9 cellular contexts compared by ENCODE assay signal in genomic region chr9:89477811-89478583, GRCh38. TPM values are rescaled to one million over a fixed set of nuclear protein-coding genes. Genes with fewer than 3 reads are reported as not detected.
DNase-seq lines count a peak whose midpoint lies in the region; ATAC-seq, FAIRE-seq and TF ChIP-seq lines count a peak whose summit lies in the region.
"Had no signal": no experiment of that assay in that cellular context is flagged by ENCODE, and none has a peak within 500 bp of the region (broad histone marks: within the 10 kb centered on the region; RNA-seq: fewer than 3 reads in every experiment).

No MANE protein-coding gene starts in this region.

- no peaks in the 10 kb centered on the region for H3K27me3 Mint-ChIP-seq in T-helper 2 cell treated with Interferon-gamma antibody and Interleukin-4, amounts not matched to agents 5 μg/mL and 100 μg/mL, for 36 hours (ENCODE audit: low read depth)
- H3K27me3 Mint-ChIP-seq in neural progenitor cell (ENCODE audit: insufficient read depth, low read depth), result peaks cover 2% of the 10 kb centered on the region

- H3K9me3 Mint-ChIP-seq in T-helper 2 cell treated with Interferon-gamma antibody and Interleukin-4, amounts not matched to agents 5 μg/mL and 100 μg/mL, for 36 hours, result peaks cover 13% of the 10 kb centered on the region
- H3K9me3 Mint-ChIP-seq in neural progenitor cell, result peaks cover 2% of the 10 kb centered on the region

- H3K9me3 ChIP-seq in neural cell (ENCODE audit: low read length) (no peaks in the 10 kb centered on the region), neural progenitor cell (ENCODE audit: low read depth) (no peaks in the 10 kb centered on the region)
- H3K9me3 ChIP-seq: suprapubic skin had no signal

- H3F3A ChIP-seq in neural cell (ENCODE audit: insufficient read depth, low read length, poor library complexity, severe bottlenecking) (no peaks in the 10 kb centered on the region), neural progenitor cell (ENCODE audit: low read depth) (no peaks in the 10 kb centered on the region)

- H3K27me3 ChIP-seq in neural cell (ENCODE audit: insufficient read depth, low read depth, low read length) (no peaks in the 10 kb centered on the region), neural progenitor cell (no peaks in the 10 kb centered on the region)
- H3K27me3 ChIP-seq: suprapubic skin had no signal

- H3K4me2 ChIP-seq in neural cell (ENCODE audit: low read length) (no peak overlapping the region), neural progenitor cell (no peak overlapping the region)

- H3K9ac ChIP-seq in neural cell (ENCODE audit: low read length), result no peak overlapping the region
- H3K9ac ChIP-seq in neural progenitor cell, result no peak overlapping the region

- H3K36me3 Mint-ChIP-seq in T-helper 2 cell treated with Interferon-gamma antibody and Interleukin-4, amounts not matched to agents 5 μg/mL and 100 μg/mL, for 36 hours (ENCODE audit: low read depth), result peaks cover 88% of the 10 kb centered on the region
- peaks cover 9% of the 10 kb centered on the region for H3K36me3 Mint-ChIP-seq in neural progenitor cell

- peak overlapping the region; percentile 87 for H3K4me3 Mint-ChIP-seq in T-helper 2 cell treated with Interferon-gamma antibody and Interleukin-4, amounts not matched to agents 5 μg/mL and 100 μg/mL, for 36 hours
- no peak overlapping the region for H3K4me3 Mint-ChIP-seq in neural progenitor cell

- H4K20me1 ChIP-seq in neural cell (ENCODE audit: insufficient read depth), result no peaks in the 10 kb centered on the region
- H4K20me1 ChIP-seq in neural progenitor cell (ENCODE audit: low read depth), result peaks cover 31% of the 10 kb centered on the region

- H3K9me2 ChIP-seq in neural cell (ENCODE audit: insufficient read depth, low read length), result no peaks in the 10 kb centered on the region

- peak overlapping the region; percentile 94 for H3K27ac Mint-ChIP-seq in T-helper 2 cell treated with Interferon-gamma antibody and Interleukin-4, amounts not matched to agents 5 μg/mL and 100 μg/mL, for 36 hours
- H3K27ac Mint-ChIP-seq in neural progenitor cell, result no peak overlapping the region

- H2AFZ ChIP-seq in neural cell (ENCODE audit: low read depth, low read length) (no peak overlapping the region), neural progenitor cell (replicated peaks) (no peak overlapping the region)

- peaks cover 8% of the 10 kb centered on the region for H3K4me1 ChIP-seq in neural progenitor cell

- peaks cover 83% of the 10 kb centered on the region for H3K4me1 Mint-ChIP-seq in T-helper 2 cell treated with Interferon-gamma antibody and Interleukin-4, amounts not matched to agents 5 μg/mL and 100 μg/mL, for 36 hours (ENCODE audit: low read depth)
- peaks cover 31% of the 10 kb centered on the region for H3K4me1 Mint-ChIP-seq in neural progenitor cell

- peaks cover 54% of the 10 kb centered on the region for H3K79me2 ChIP-seq in neural cell (replicated peaks; ENCODE audit: insufficient read depth, low read length)
- peaks cover 50% of the 10 kb centered on the region for H3K79me2 ChIP-seq in neural progenitor cell (ENCODE audit: low read depth)

- peak; percentile 92 for DNase-seq in H54 (ENCODE audit: insufficient read length, low spot score)
- DNase-seq in T-helper 2 cell treated with Interferon-gamma antibody and Interleukin-4, amounts not matched to agents 5 μg/mL and 100 μg/mL, for 36 hours (ENCODE audit: low spot score), result peak; percentile 79
- DNase-seq in central memory CD4-positive, alpha-beta T cell, result peak; percentile 67
- DNase-seq in neural progenitor cell (ENCODE audit: low spot score), result no peak
- no peak for DNase-seq in DMS53 treated with DMSO at 0.1 percent for 48 hours (lab: John Stamatoyannopoulos, UW; ENCODE audit: unreplicated experiment)
- DNase-seq in DMS153 (lab: John Stamatoyannopoulos, UW), result no peak

- no peak for FAIRE-seq in H54 (lab: Jason Lieb, UNC)

- H3K4me3 ChIP-seq in neural cell (ENCODE audit: low read length), result no peak overlapping the region
- no peak overlapping the region for H3K4me3 ChIP-seq in neural progenitor cell
- H3K4me3 ChIP-seq: suprapubic skin had no signal

- TF ChIP-seq CTCF in neural cell (IDR thresholded peaks at IDR 0.05; ENCODE audit: poor library complexity, severe bottlenecking), result no peak
- no peak for TF ChIP-seq CTCF in neural progenitor cell (IDR thresholded peaks at IDR 0.05)

- H3K27ac ChIP-seq in neural cell (ENCODE audit: low read length) (peak overlapping the region; percentile 6), neural progenitor cell (no peak overlapping the region)
- H3K27ac ChIP-seq: suprapubic skin had no signal

- TF ChIP-seq EP300 in neural cell (conservative IDR thresholded peaks at IDR 0.05; ENCODE audit: poor library complexity, severe bottlenecking), result no peak

- TF ChIP-seq POLR2A in H54 (IDR thresholded peaks at IDR 0.05; ENCODE audit: low read depth, low read length), result no peak

- no peak for ATAC-seq in HG03175 (IDR thresholded peaks at IDR 0.05; ENCODE audit: unreplicated experiment)

- TF ChIP-seq RAD21 in neural cell (conservative IDR thresholded peaks at IDR 0.05), result no peak

- H3K36me3 ChIP-seq in neural cell (ENCODE audit: insufficient read depth, low read length), result no peaks in the 10 kb centered on the region
- no peaks in the 10 kb centered on the region for H3K36me3 ChIP-seq in neural progenitor cell

TF ChIP-seq in neural cell, 6 proteins besides CTCF, POLR2A, EP300 and RAD21:
- TF ChIP-seq SMC3 (conservative IDR thresholded peaks at IDR 0.05; ENCODE audit: poor library complexity) (no peak), EZH2 (IDR thresholded peaks at IDR 0.05; ENCODE audit: borderline replicate concordance, insufficient read depth, low read length, poor library complexity, severe bottlenecking) (no peak), POLR2AphosphoS5 (IDR thresholded peaks at IDR 0.05) (no peak), REST (IDR thresholded peaks at IDR 0.05; ENCODE audit: borderline replicate concordance) (no peak), MXI1 (conservative IDR thresholded peaks at IDR 0.05; ENCODE audit: poor library complexity, severe bottlenecking) (no peak), TAF1 (IDR thresholded peaks at IDR 0.05; ENCODE audit: low read depth) (no peak)

RNA-seq across cellular contexts. Expression of gene SEMA4D, which starts 19.9 kb away (rescaled TPM):
- polyA plus RNA-seq in neural cell, result 34.0 and 40.9 TPM in 2 replicates
- polyA minus RNA-seq in neural cell, result 47.5 and 67.0 TPM in 2 replicates
- 19.1 and 24.9 TPM in 2 replicates for total RNA-seq in neural progenitor cell (ENCODE audit: low replicate concordance)

Comparison
In these comparisons a context has a peak if more than half of its experiments do, and no peak if none do; other contexts are left out.
1. DNase-seq: peak in H54 (single experiment), T-helper 2 cell treated with Interferon-gamma antibody and Interleukin-4, amounts not matched to agents 5 μg/mL and 100 μg/mL, for 36 hours (single experiment) and central memory CD4-positive, alpha-beta T cell (single experiment); none in neural progenitor cell (single experiment), DMS53 treated with DMSO at 0.1 percent for 48 hours (single experiment) and DMS153 (single experiment).